ENCODE assay signal across 12 cellular contexts in the genomic region with DNA sequence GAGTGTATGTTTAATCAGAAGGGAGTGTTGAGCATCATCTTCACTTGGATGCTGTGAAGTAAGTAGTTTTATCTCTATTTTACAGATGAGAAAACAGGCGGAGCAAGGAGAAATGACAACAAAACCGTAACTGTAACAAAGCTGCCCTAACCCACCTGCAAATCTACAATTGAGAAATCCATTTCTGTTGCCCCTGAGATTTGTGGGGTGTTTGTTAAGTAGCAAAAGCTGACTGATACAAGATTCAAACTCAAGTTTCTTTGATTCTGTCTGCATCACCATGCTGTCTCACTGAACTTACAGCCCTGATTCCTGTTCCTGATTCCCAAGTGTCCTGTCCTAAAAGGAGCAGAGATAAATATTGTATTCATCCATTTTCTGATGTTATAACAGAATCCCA. TPM values are rescaled to one million over a fixed set of nuclear protein-coding genes. Genes with fewer than 3 reads are reported as not detected.
DNase-seq lines count a peak whose midpoint lies in the region; ATAC-seq and TF ChIP-seq lines count a peak whose summit lies in the region.
"Had no signal": no experiment of that assay in that cellular context is flagged by ENCODE, and none has a peak within 500 bp of the region (broad histone marks: within the 10 kb centered on the region; RNA-seq: fewer than 3 reads in every experiment).

No MANE protein-coding gene starts in this region.

- no peak overlapping the region for H3K27ac Mint-ChIP-seq in GM23338

- H4K20me1 ChIP-seq in GM23338 (replicated peaks; ENCODE audit: insufficient read depth) = no peaks in the 10 kb centered on the region
- H4K20me1 ChIP-seq in PC-3 (ENCODE audit: low read length) = no peaks in the 10 kb centered on the region

- BruUV-seq in PC-3 (replicated peaks; lab: Mats Ljungman, UMichigan) = no TSS peak

- H3K79me2 ChIP-seq in GM23338 (replicated peaks; ENCODE audit: insufficient read depth) (no peaks in the 10 kb centered on the region), PC-3 (ENCODE audit: low read length) (no peaks in the 10 kb centered on the region)

- H3K27me3 ChIP-seq in GM23338 (ENCODE audit: insufficient read depth) = no peaks in the 10 kb centered on the region
- H3K27me3 ChIP-seq in PC-3 (ENCODE audit: low read length) = no peaks in the 10 kb centered on the region
- no peaks in the 10 kb centered on the region for H3K27me3 ChIP-seq in tibial nerve
- H3K27me3 ChIP-seq: pancreas had no signal

- no CpG with 5 or more reads among the region's 2 CpGs for WGBS in mesodermal cell (ENCODE audit: insufficient coverage in 2 of 2), 2 experiments
- 93 to 95% methylated on average over 2 of the region's 2 CpGs for WGBS in tibial nerve, 2 donors

- H3K9ac ChIP-seq in PC-3 (ENCODE audit: low read length) = no peak overlapping the region

- POLR2A ChIA-PET in PC-3 (lab: Charles Lee; ENCODE audit: unreplicated experiment) = no interaction called here

- no peak for TF ChIP-seq EP300 in tibial nerve (IDR thresholded peaks at IDR 0.05)

- intact Hi-C loops in PC-3 (cut with micrococcal nuclease) = no loop called here

- no peaks in the 10 kb centered on the region for H3K36me3 Mint-ChIP-seq in GM23338 (ENCODE audit: low read depth)

- ATAC-seq in GM23338 = no peak
- no peak for ATAC-seq in PC-3
- ATAC-seq in HG03521 (IDR thresholded peaks at IDR 0.05; ENCODE audit: unreplicated experiment) = no peak
- ATAC-seq: Panc1, pancreas had no signal

- no peaks in the 10 kb centered on the region for H3K27me3 Mint-ChIP-seq in GM23338 (ENCODE audit: insufficient read depth, low read depth, poor library complexity)

- H3K9me3 ChIP-seq in PC-3 (ENCODE audit: low read length) = no peaks in the 10 kb centered on the region
- no peaks in the 10 kb centered on the region for H3K9me3 ChIP-seq in mesodermal cell (ENCODE audit: control insufficient read depth, low read length)
- H3K9me3 ChIP-seq in tibial nerve = no peaks in the 10 kb centered on the region
- H3K9me3 ChIP-seq: pancreas had no signal

- no peaks in the 10 kb centered on the region for H3F3A ChIP-seq in GM23338 (replicated peaks; ENCODE audit: low read depth)
- no peaks in the 10 kb centered on the region for H3F3A ChIP-seq in PC-3 (ENCODE audit: low read length, unreplicated experiment)

- H3K4me3 Mint-ChIP-seq in GM23338 = no peak overlapping the region

- H3K27ac ChIP-seq in GM23338 (ENCODE audit: low read depth) (0 out of 2 replicates have a peak overlapping the region, but pooled peaks have one; percentile 9), PC-3 (ENCODE audit: low read length) (no peak overlapping the region), mesodermal cell (ENCODE audit: low read depth, low read length, severe bottlenecking) (peak overlapping the region; percentile 72), tibial nerve (peak overlapping the region in 2 of 4 donors; percentile 60 to 64)
- H3K27ac ChIP-seq: pancreas had no signal

- H3K9me2 ChIP-seq in GM23338 (ENCODE audit: insufficient read depth) = no peaks in the 10 kb centered on the region
- H3K9me2 ChIP-seq in PC-3 (replicated peaks; ENCODE audit: low read length) = no peaks in the 10 kb centered on the region

- H3K9me3 Mint-ChIP-seq in GM23338 = no peaks in the 10 kb centered on the region

- no peak overlapping the region for H3K4me3 ChIP-seq in GM23338
- no peak overlapping the region for H3K4me3 ChIP-seq in PC-3 (ENCODE audit: low read length)
- no peak overlapping the region for H3K4me3 ChIP-seq in mesodermal cell (ENCODE audit: extremely low read depth, insufficient read depth, low read length, poor library complexity, severe bottlenecking)
- no peak overlapping the region for H3K4me3 ChIP-seq in tibial nerve
- H3K4me3 ChIP-seq: pancreas had no signal

- CTCF ChIA-PET in PC-3 (lab: Charles Lee) = interaction anchor here (0.6 to 0.9 kb wide), 2 partner anchors 33 to 55 kb away, joined by 3 to 4 read pairs; no protein-coding TSS in a partner anchor

- H3K4me1 Mint-ChIP-seq in GM23338 = peaks cover 33% of the 10 kb centered on the region

- H3K4me1 ChIP-seq in GM23338 (ENCODE audit: insufficient read depth) = peaks cover 11% of the 10 kb centered on the region
- H3K4me1 ChIP-seq in PC-3 (ENCODE audit: insufficient read depth, low read length) = peaks cover 44% of the 10 kb centered on the region
- peaks cover 47% of the 10 kb centered on the region for H3K4me1 ChIP-seq in mesodermal cell (ENCODE audit: control insufficient read depth, insufficient read depth, low read length, poor library complexity, severe bottlenecking)
- peaks cover 2 to 44% (median 26%) of the 10 kb centered on the region in 4 donors for H3K4me1 ChIP-seq in tibial nerve

- TF ChIP-seq CTCF in GM23338 (conservative IDR thresholded peaks at IDR 0.05; ENCODE audit: low read depth in 2 of 2) (no peak), PC-3 (conservative IDR thresholded peaks at IDR 0.05; ENCODE audit: low read depth, low read length) (no peak), tibial nerve (IDR thresholded peaks at IDR 0.05) (no peak)

- H2AFZ ChIP-seq in GM23338 (no peak overlapping the region), PC-3 (ENCODE audit: low read length) (no peak overlapping the region)

- H3K36me3 ChIP-seq in GM23338 (ENCODE audit: insufficient read depth) (no peaks in the 10 kb centered on the region), PC-3 (ENCODE audit: low read depth, low read length) (no peaks in the 10 kb centered on the region), mesodermal cell (ENCODE audit: control insufficient read depth, insufficient read depth, low read length) (no peaks in the 10 kb centered on the region), tibial nerve (no peaks in the 10 kb centered on the region)
- H3K36me3 ChIP-seq: pancreas had no signal

- DNase-seq in GM23338 (ENCODE audit: low spot score) (no peak), PC-3 (no peak), tibial nerve (ENCODE audit: low spot score in 2 of 2) (no peak)
- DNase-seq in stimulated activated CD4-positive, alpha-beta T cell treated with anti-CD3 and anti-CD28 coated beads, Interleukin-2, amount 100 ng/mL, for 24 hours = no peak
- DNase-seq: pancreas had no signal

- TF ChIP-seq POLR2A in tibial nerve (IDR thresholded peaks at IDR 0.05) = no peak

- H3K4me2 ChIP-seq in GM23338 = no peak overlapping the region
- 0 out of 2 replicates have a peak overlapping the region, but pooled peaks have one; percentile 49 for H3K4me2 ChIP-seq in PC-3 (ENCODE audit: low read length)

TF ChIP-seq in GM23338, 12 proteins besides CTCF, POLR2A, EP300 and RAD21 (continues in another document):
- TF ChIP-seq ZNF331 (CRISPR knock-in tag; IDR thresholded peaks at IDR 0.05; ENCODE audit: low read depth) = no peak
- no peak for TF ChIP-seq STAT1 (IDR thresholded peaks at IDR 0.05; ENCODE audit: unreplicated experiment)
- TF ChIP-seq EZH2phosphoT487 (IDR thresholded peaks at IDR 0.05; ENCODE audit: unreplicated experiment) = no peak

RNA-seq across cellular contexts. Expression of a gene that starts 7.3 kb away (rescaled TPM):
- 12.5 and 21.5 TPM in 2 replicates for total RNA-seq in GM23338 (2014; rRNA removed; shearing (Covaris generic))
- polyA plus RNA-seq in GM23338 (2016; fragmentation: Nextera tagmentation; extraction: Ambion mirVana) = 6.9 and 7.9 TPM in 2 replicates
- total RNA-seq in PC-3 (2014; rRNA removed) (32.5 and 45.2 TPM in 2 replicates), tibial nerve (10 to 100 TPM; 19.2 to 35.6 (median 25.2) TPM)
- polyA plus RNA-seq in mesodermal cell (2013, experiment 1 of 2) = 14.7 TPM
- 12.0 TPM for polyA plus RNA-seq in mesodermal cell (2013, experiment 2 of 2)

RNA-seq across cellular contexts. Expression of a gene that starts 7.5 kb away (rescaled TPM):
- 35.4 and 39.9 TPM in 2 replicates for total RNA-seq in GM23338 (2014; rRNA removed; shearing (Covaris generic))
- polyA plus RNA-seq in GM23338 (2016; fragmentation: Nextera tagmentation; extraction: Ambion mirVana) = 28.5 and 29.7 TPM in 2 replicates
- total RNA-seq in PC-3 (2014; rRNA removed) = 134 and 167 TPM in 2 replicates
- 119 TPM for polyA plus RNA-seq in mesodermal cell (2013, experiment 1 of 2)
- polyA plus RNA-seq in mesodermal cell (2013, experiment 2 of 2) = 125 TPM
- total RNA-seq in tibial nerve = 10 to 100 TPM; 41.2 to 72.5 (median 63.4) TPM

RNA-seq across cellular contexts. Expression of a gene that starts 22.4 kb away (rescaled TPM):
- not detected in 2 replicates for total RNA-seq in GM23338 (2014; rRNA removed; shearing (Covaris generic))
- polyA plus RNA-seq in GM23338 (2016; fragmentation: Nextera tagmentation; extraction: Ambion mirVana) = not detected in 2 replicates
- total RNA-seq in PC-3 (2014; rRNA removed) (not detected in 2 replicates), tibial nerve (not detected)
- polyA plus RNA-seq in mesodermal cell (2013, experiment 1 of 2) = not detected
- not detected for polyA plus RNA-seq in mesodermal cell (2013, experiment 2 of 2)
- total RNA-seq: dermis microvascular lymphatic vessel endothelial cell, H1, LHCN-M2, lower leg skin had no signal
- polyA plus RNA-seq: H1, pancreas had no signal

RNA-seq across cellular contexts. Expression of a gene that starts 47.6 kb away (rescaled TPM):
- 4.2 and 5.1 TPM in 2 replicates for total RNA-seq in GM23338 (2014; rRNA removed; shearing (Covaris generic))
- 3.3 and 4.0 TPM in 2 replicates for polyA plus RNA-seq in GM23338 (2016; fragmentation: Nextera tagmentation; extraction: Ambion mirVana)
- total RNA-seq in PC-3 (2014; rRNA removed) (0.33 TPM in 1 of 2 replicates, not detected in the other), tibial nerve (not detected)
- 0.59 TPM for polyA plus RNA-seq in mesodermal cell (2013, experiment 1 of 2)
- polyA plus RNA-seq in mesodermal cell (2013, experiment 2 of 2) = 0.20 TPM

RNA-seq across cellular contexts. Expression of a gene that starts 49.0 kb away (rescaled TPM):
- 0.66 and 1.4 TPM in 2 replicates for total RNA-seq in GM23338 (2014; rRNA removed; shearing (Covaris generic))
- 0.42 and 0.44 TPM in 2 replicates for polyA plus RNA-seq in GM23338 (2016; fragmentation: Nextera tagmentation; extraction: Ambion mirVana)
- not detected in 2 replicates for total RNA-seq in PC-3 (2014; rRNA removed)
- polyA plus RNA-seq in mesodermal cell (2013, experiment 1 of 2) = not detected
- not detected for polyA plus RNA-seq in mesodermal cell (2013, experiment 2 of 2)
- total RNA-seq in tibial nerve = under 1 TPM in 1 of 4 donors, not detected in 3; 0.44 TPM
- total RNA-seq: dermis microvascular lymphatic vessel endothelial cell, LHCN-M2, lower leg skin had no signal
